Comparison of ENCODE assay signal across 12 cellular contexts in genomic region chr2:61436092-61436491, GRCh38. TPM values are rescaled to one million over a fixed set of nuclear protein-coding genes. Genes with fewer than 3 reads are reported as not detected.
DNase-seq lines count a peak whose midpoint lies in the region; ATAC-seq and TF ChIP-seq lines count a peak whose summit lies in the region.
"Had no signal": no experiment of that assay in that cellular context is flagged by ENCODE, and none has a peak within 500 bp of the region (broad histone marks: within the 10 kb centered on the region; RNA-seq: fewer than 3 reads in every experiment).

No MANE protein-coding gene starts in this region.

- H3K4me1 Mint-ChIP-seq in activated CD8-positive, alpha-beta T cell treated with anti-CD3 and anti-CD28 coated beads for 36 hours (ENCODE audit: low read depth): peaks cover 51% of the 10 kb centered on the region
- peaks cover 46% of the 10 kb centered on the region for H3K4me1 Mint-ChIP-seq in activated CD8-positive, alpha-beta T cell treated with anti-CD3 and anti-CD28 coated beads, Interleukin-2, amount 10 ng/mL, durations not matched to agents 7 days and 5 days (ENCODE audit: low read depth)

- no peak overlapping the region for H3K4me3 ChIP-seq in PC-3 (ENCODE audit: low read length)
- H3K4me3 ChIP-seq: adrenal gland had no signal

- intact Hi-C loops in activated CD8-positive, alpha-beta T cell treated with anti-CD3 and anti-CD28 coated beads for 36 hours (cut with micrococcal nuclease): no loop called here
- intact Hi-C loops in PC-3 (cut with micrococcal nuclease): no loop called here
- intact Hi-C loops in left ventricle myocardium superior (cut with micrococcal nuclease): no loop called here

- no peaks in the 10 kb centered on the region for H3K27me3 Mint-ChIP-seq in activated CD8-positive, alpha-beta T cell treated with anti-CD3 and anti-CD28 coated beads for 36 hours
- no peaks in the 10 kb centered on the region for H3K27me3 Mint-ChIP-seq in activated CD8-positive, alpha-beta T cell treated with anti-CD3 and anti-CD28 coated beads, Interleukin-2, amount 10 ng/mL, durations not matched to agents 7 days and 5 days (ENCODE audit: low read depth)

- H3K27me3 ChIP-seq in PC-3 (ENCODE audit: low read length): no peaks in the 10 kb centered on the region
- H3K27me3 ChIP-seq: adrenal gland had no signal

- no peak overlapping the region for H3K9ac ChIP-seq in PC-3 (ENCODE audit: low read length)

- no peak overlapping the region for H3K27ac ChIP-seq in PC-3 (ENCODE audit: low read length)
- H3K27ac ChIP-seq: adrenal gland had no signal

- peaks cover 99% of the 10 kb centered on the region for H3K79me2 ChIP-seq in PC-3 (ENCODE audit: low read length)

- H3F3A ChIP-seq in PC-3 (ENCODE audit: low read length, unreplicated experiment): no peaks in the 10 kb centered on the region

- no peaks in the 10 kb centered on the region for H3K36me3 ChIP-seq in PC-3 (ENCODE audit: low read depth, low read length)
- H3K36me3 ChIP-seq: adrenal gland had no signal

- POLR2A ChIA-PET in activated CD8-positive, alpha-beta T cell treated with anti-CD3 and anti-CD28 coated beads for 36 hours (lab: Charles Lee): interaction anchor here (2.2 kb wide), 1 partner anchor 10 kb away, joined by 5 read pairs; no protein-coding TSS in a partner anchor
- POLR2A ChIA-PET in activated CD8-positive, alpha-beta T cell treated with anti-CD3 and anti-CD28 coated beads, Interleukin-2, amount 10 ng/mL, durations not matched to agents 7 days and 5 days (lab: Charles Lee): no interaction called here
- POLR2A ChIA-PET in PC-3 (lab: Charles Lee; ENCODE audit: unreplicated experiment): no interaction called here

- H3K4me3 Mint-ChIP-seq in activated CD8-positive, alpha-beta T cell treated with anti-CD3 and anti-CD28 coated beads for 36 hours: no peak overlapping the region
- H3K4me3 Mint-ChIP-seq in activated CD8-positive, alpha-beta T cell treated with anti-CD3 and anti-CD28 coated beads, Interleukin-2, amount 10 ng/mL, durations not matched to agents 7 days and 5 days: no peak overlapping the region
- H3K4me3 Mint-ChIP-seq: T-helper 2 cell treated with Interferon-gamma antibody and Interleukin-4, amounts not matched to agents 5 μg/mL and 100 μg/mL, for 36 hours had no signal

- no TSS peak for BruUV-seq in PC-3 (replicated peaks; lab: Mats Ljungman, UMichigan)

- no peak overlapping the region for H2AFZ ChIP-seq in PC-3 (ENCODE audit: low read length)

- CTCF ChIA-PET in activated CD8-positive, alpha-beta T cell treated with anti-CD3 and anti-CD28 coated beads for 36 hours (lab: Charles Lee): interaction anchor here (1.6 kb wide), 1 partner anchor 10 kb away, joined by 10 read pairs; no protein-coding TSS in a partner anchor
- CTCF ChIA-PET in activated CD8-positive, alpha-beta T cell treated with anti-CD3 and anti-CD28 coated beads, Interleukin-2, amount 10 ng/mL, durations not matched to agents 7 days and 5 days (lab: Charles Lee): interaction anchor here (3.0 kb wide), 1 partner anchor 10 kb away, joined by 23 read pairs; no protein-coding TSS in a partner anchor
- CTCF ChIA-PET in PC-3 (lab: Charles Lee): no interaction called here

- H3K36me3 Mint-ChIP-seq in activated CD8-positive, alpha-beta T cell treated with anti-CD3 and anti-CD28 coated beads for 36 hours (ENCODE audit: low read depth): peaks cover 31% of the 10 kb centered on the region
- peaks cover 26% of the 10 kb centered on the region for H3K36me3 Mint-ChIP-seq in activated CD8-positive, alpha-beta T cell treated with anti-CD3 and anti-CD28 coated beads, Interleukin-2, amount 10 ng/mL, durations not matched to agents 7 days and 5 days (ENCODE audit: low read depth)

- H3K4me2 ChIP-seq in PC-3 (ENCODE audit: low read length): peak overlapping the region; percentile 45; the same call in 1 of the 2 replicates

- peaks cover 13% of the 10 kb centered on the region for H3K4me1 ChIP-seq in PC-3 (ENCODE audit: insufficient read depth, low read length)

- no peak for DNase-seq in activated CD8-positive, alpha-beta T cell treated with anti-CD3 and anti-CD28 coated beads for 36 hours
- DNase-seq in activated CD8-positive, alpha-beta T cell treated with anti-CD3 and anti-CD28 coated beads, Interleukin-2, amount 10 ng/mL, durations not matched to agents 7 days and 5 days: no peak
- DNase-seq in PC-3: no peak
- no peak for DNase-seq in left ventricle myocardium superior
- peak; percentile 28 for DNase-seq in renal cortical epithelial cell (ENCODE audit: low read depth)
- DNase-seq in anterior cingulate cortex (lab: John Stamatoyannopoulos, UW): no peak
- no peak for DNase-seq in NK-92 (lab: John Stamatoyannopoulos, UW; ENCODE audit: unreplicated experiment)
- DNase-seq: DMS153, foreskin melanocyte had no signal

- H4K20me1 ChIP-seq in PC-3 (ENCODE audit: low read length): peaks cover 53% of the 10 kb centered on the region

- H3K9me3 Mint-ChIP-seq in activated CD8-positive, alpha-beta T cell treated with anti-CD3 and anti-CD28 coated beads for 36 hours: peaks cover 14% of the 10 kb centered on the region
- H3K9me3 Mint-ChIP-seq in activated CD8-positive, alpha-beta T cell treated with anti-CD3 and anti-CD28 coated beads, Interleukin-2, amount 10 ng/mL, durations not matched to agents 7 days and 5 days (ENCODE audit: insufficient read depth): peaks cover 5% of the 10 kb centered on the region

- no peaks in the 10 kb centered on the region for H3K9me3 ChIP-seq in PC-3 (ENCODE audit: low read length)

- no peak for ATAC-seq in activated CD8-positive, alpha-beta T cell treated with anti-CD3 and anti-CD28 coated beads for 36 hours
- ATAC-seq in activated CD8-positive, alpha-beta T cell treated with anti-CD3 and anti-CD28 coated beads, Interleukin-2, amount 10 ng/mL, durations not matched to agents 7 days and 5 days: no peak
- ATAC-seq in PC-3 (peak; percentile 14), left ventricle myocardium superior (peak; percentile 16), esophagus mucosa (no peak)

- H3K27ac Mint-ChIP-seq in activated CD8-positive, alpha-beta T cell treated with anti-CD3 and anti-CD28 coated beads for 36 hours: peak overlapping the region; percentile 1
- H3K27ac Mint-ChIP-seq in activated CD8-positive, alpha-beta T cell treated with anti-CD3 and anti-CD28 coated beads, Interleukin-2, amount 10 ng/mL, durations not matched to agents 7 days and 5 days: no peak overlapping the region
- H3K27ac Mint-ChIP-seq: T-helper 2 cell treated with Interferon-gamma antibody and Interleukin-4, amounts not matched to agents 5 μg/mL and 100 μg/mL, for 36 hours had no signal

- no peaks in the 10 kb centered on the region for H3K9me2 ChIP-seq in PC-3 (replicated peaks; ENCODE audit: low read length)

- TF ChIP-seq CTCF in activated CD8-positive, alpha-beta T cell treated with anti-CD3 and anti-CD28 coated beads for 36 hours (IDR thresholded peaks at IDR 0.05): no peak
- TF ChIP-seq CTCF in PC-3 (conservative IDR thresholded peaks at IDR 0.05; ENCODE audit: low read depth, low read length): no peak

RNA-seq across cellular contexts. Expression of gene USP34, which starts 34.8 kb away (rescaled TPM):
- total RNA-seq in activated CD8-positive, alpha-beta T cell treated with anti-CD3 and anti-CD28 coated beads for 36 hours: 10 to 100 TPM; 69.0 to 71.3 TPM
- total RNA-seq in activated CD8-positive, alpha-beta T cell treated with anti-CD3 and anti-CD28 coated beads, Interleukin-2, amount 10 ng/mL, durations not matched to agents 7 days and 5 days: 10 to 100 TPM; 80.4 to 84.7 TPM
- total RNA-seq in PC-3 (2014; rRNA removed): 67.1 and 74.5 TPM in 2 replicates
- total RNA-seq in left ventricle myocardium superior: 39.8 TPM
- 76.2 and 182 TPM in 2 replicates for total RNA-seq in renal cortical epithelial cell
- total RNA-seq in esophagus mucosa: 58.5 TPM

Comparison
In these comparisons a context has a peak if more than half of its experiments do, and no peak if none do; other contexts are left out.
1. ATAC-seq: peak in PC-3 (single experiment) and left ventricle myocardium superior (single experiment); none in activated CD8-positive, alpha-beta T cell treated with anti-CD3 and anti-CD28 coated beads for 36 hours (single experiment), activated CD8-positive, alpha-beta T cell treated with anti-CD3 and anti-CD28 coated beads, Interleukin-2, amount 10 ng/mL, durations not matched to agents 7 days and 5 days (single experiment) and esophagus mucosa (single experiment).